29 cellular contexts compared by ENCODE assay signal in genomic region chr7:52107355-52107754, GRCh38.
"Had no signal": no experiment of that assay in that cellular context is flagged by ENCODE, and none has a peak within 500 bp of the region (broad histone marks: within the 10 kb centered on the region; RNA-seq: fewer than 3 reads in every experiment).

No MANE protein-coding gene starts in this region.

- H2AFZ ChIP-seq: neural progenitor cell had no signal

- H3K4me1 Mint-ChIP-seq: immature natural killer cell; naive B cell; natural killer cell; nephron progenitor cell; neural progenitor cell; stimulated activated memory B cell treated with anti-CD40 and anti-IgM and Interleukin-4, amounts not matched to agents 10 μg/mL and 1 μg/mL and 100 μg/mL, for 72 hours; stimulated activated naive CD8-positive, alpha-beta T cell treated with anti-CD3 and anti-CD28 coated beads, Interleukin-15, amount 100 ng/mL, for 72 hours had no signal

- DNase-seq: hypothalamus; immature natural killer cell; kidney; left colon; left lung; lower lobe of right lung; mammary epithelial cell; mesenchymal stem cell; naive B cell; natural killer cell; nephron progenitor cell; ovary; right lobe of liver; stimulated activated CD4-positive, alpha-beta T cell treated with anti-CD3 and anti-CD28 coated beads, Interleukin-1b, Interleukin-23, amount 100 ng/mL, for 48 hours; stimulated activated CD4-positive, alpha-beta T cell treated with anti-CD3 and anti-CD28 coated beads, Interleukin-2, amount 100 ng/mL, for 48 hours; stimulated activated CD4-positive, alpha-beta T cell treated with anti-CD3 and anti-CD28 coated beads, Interleukin-4, amount 100 ng/mL, for 4 hours; stimulated activated CD8-positive, alpha-beta memory T cell treated with anti-CD3 and anti-CD28 coated beads, Interleukin-4, amount 100 ng/mL, for 48 hours; stimulated activated naive CD4-positive, alpha-beta T cell treated with Interleukin-2 at 50 U/mL for 16 hours; stimulated activated naive CD8-positive, alpha-beta T cell treated with anti-CD3 and anti-CD28 coated beads, Interleukin-15, amount 100 ng/mL, for 72 hours; substantia nigra; thyroid gland; transverse colon; upper lobe of left lung had no signal

- H3K36me3 Mint-ChIP-seq: immature natural killer cell; naive B cell; natural killer cell; neural progenitor cell; stimulated activated memory B cell treated with anti-CD40 and anti-IgM and Interleukin-4, amounts not matched to agents 10 μg/mL and 1 μg/mL and 100 μg/mL, for 72 hours had no signal

- H3K9ac ChIP-seq: neural progenitor cell had no signal

- H3K4me3 ChIP-seq: left lung, lower lobe of right lung, neural progenitor cell, ovary, right atrium auricular region, right lobe of liver, smooth muscle cell, thyroid gland, transverse colon, upper lobe of left lung, vagina had no signal

- H3K27me3 ChIP-seq: left lung, neural progenitor cell, ovary, right atrium auricular region, right lobe of liver, thyroid gland, transverse colon, upper lobe of left lung, vagina had no signal

- H3K4me2 ChIP-seq: neural progenitor cell, smooth muscle cell had no signal

- ATAC-seq: left colon; left lung; lower lobe of right lung; natural killer cell; right lobe of liver; stimulated activated memory B cell treated with anti-CD40 and anti-IgM and Interleukin-4, amounts not matched to agents 10 μg/mL and 1 μg/mL and 100 μg/mL, for 72 hours; stimulated activated naive CD8-positive, alpha-beta T cell treated with anti-CD3 and anti-CD28 coated beads, Interleukin-15, amount 100 ng/mL, for 72 hours had no signal

- H3K4me1 ChIP-seq: left lung, lower lobe of right lung, right atrium auricular region, right lobe of liver, thyroid gland, transverse colon, upper lobe of left lung, vagina had no signal

- H3K4me3 Mint-ChIP-seq: immature natural killer cell; naive B cell; natural killer cell; nephron progenitor cell; neural progenitor cell; stimulated activated memory B cell treated with anti-CD40 and anti-IgM and Interleukin-4, amounts not matched to agents 10 μg/mL and 1 μg/mL and 100 μg/mL, for 72 hours; stimulated activated naive CD8-positive, alpha-beta T cell treated with anti-CD3 and anti-CD28 coated beads, Interleukin-15, amount 100 ng/mL, for 72 hours had no signal

- H3K36me3 ChIP-seq: left lung, lower lobe of right lung, neural progenitor cell, ovary, right atrium auricular region, right lobe of liver, thyroid gland, transverse colon, upper lobe of left lung, vagina had no signal

- H3K9me3 ChIP-seq: ovary, right atrium auricular region, right lobe of liver, thyroid gland, transverse colon, upper lobe of left lung, vagina had no signal

- H3K27ac Mint-ChIP-seq: immature natural killer cell; naive B cell; natural killer cell; nephron progenitor cell; neural progenitor cell; progenitor cell of endocrine pancreas; stimulated activated memory B cell treated with anti-CD40 and anti-IgM and Interleukin-4, amounts not matched to agents 10 μg/mL and 1 μg/mL and 100 μg/mL, for 72 hours; stimulated activated naive CD8-positive, alpha-beta T cell treated with anti-CD3 and anti-CD28 coated beads, Interleukin-15, amount 100 ng/mL, for 72 hours had no signal

- H3K27me3 Mint-ChIP-seq: naive B cell; progenitor cell of endocrine pancreas; stimulated activated memory B cell treated with anti-CD40 and anti-IgM and Interleukin-4, amounts not matched to agents 10 μg/mL and 1 μg/mL and 100 μg/mL, for 72 hours; stimulated activated naive CD8-positive, alpha-beta T cell treated with anti-CD3 and anti-CD28 coated beads, Interleukin-15, amount 100 ng/mL, for 72 hours had no signal

- H3K27ac ChIP-seq: left lung, lower lobe of right lung, neural progenitor cell, ovary, right atrium auricular region, right lobe of liver, thyroid gland, transverse colon, upper lobe of left lung, vagina had no signal

- H3K9me3 Mint-ChIP-seq: nephron progenitor cell had no signal
